In the genomic region with DNA sequence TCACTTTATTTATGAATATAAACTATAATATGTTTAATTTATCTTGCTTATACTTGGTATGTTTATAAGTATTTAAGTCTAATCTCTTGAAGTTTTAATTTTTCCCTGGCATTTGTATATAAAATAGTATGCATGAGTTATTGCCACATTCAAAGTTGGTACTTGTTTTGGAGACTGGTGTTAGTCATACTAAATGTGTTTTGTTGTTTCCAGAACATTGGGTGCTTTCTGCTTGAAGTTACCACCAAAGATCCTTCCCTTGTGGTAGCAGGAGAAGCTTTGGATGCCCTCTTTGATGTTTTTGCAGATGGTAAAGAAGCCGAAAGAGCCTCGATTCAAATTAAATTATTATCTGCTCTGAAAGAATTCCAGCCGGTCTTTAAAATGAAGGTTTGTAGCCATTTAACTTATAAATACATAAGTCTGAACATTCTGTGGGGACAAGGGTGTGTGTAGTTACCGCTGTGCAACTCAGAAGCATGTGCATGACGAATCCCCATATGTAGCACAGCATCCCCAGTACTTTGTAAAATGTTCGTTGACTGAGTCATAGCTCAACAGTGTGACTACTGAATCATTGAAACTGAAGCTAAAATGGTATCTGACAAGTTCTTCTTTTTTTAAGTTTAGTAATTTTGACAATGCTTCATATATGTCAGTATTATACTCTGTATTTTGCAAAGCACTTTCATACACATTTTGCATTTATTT, we compare ENCODE assay signal across 12 cellular contexts. TPM values are rescaled to one million over a fixed set of nuclear protein-coding genes. Genes with fewer than 3 reads are reported as not detected.
DNase-seq lines count a peak whose midpoint lies in the region; ATAC-seq and TF ChIP-seq lines count a peak whose summit lies in the region.
"Had no signal": no experiment of that assay in that cellular context is flagged by ENCODE, and none has a peak within 500 bp of the region (broad histone marks: within the 10 kb centered on the region; RNA-seq: fewer than 3 reads in every experiment).

No MANE protein-coding gene starts in this region.

- H3K36me3 ChIP-seq in A673 (ENCODE audit: insufficient read depth, low read length, poor library complexity, severe bottlenecking) (peaks cover 61% of the 10 kb centered on the region), left ventricle myocardium inferior (peaks cover 83% of the 10 kb centered on the region)

- H3K27me3 ChIP-seq in A673 (replicated peaks; ENCODE audit: insufficient read depth, low read depth, low read length, poor library complexity) (no peaks in the 10 kb centered on the region), left ventricle myocardium inferior (ENCODE audit: low read depth) (no peaks in the 10 kb centered on the region)
- H3K27me3 ChIP-seq: upper lobe of right lung had no signal

- H3K9me3 ChIP-seq in A673 (ENCODE audit: low read depth, low read length, poor library complexity, severe bottlenecking) (no peaks in the 10 kb centered on the region), left ventricle myocardium inferior (replicated peaks) (no peaks in the 10 kb centered on the region)
- H3K9me3 ChIP-seq: HAP-1, upper lobe of right lung had no signal

- no peak overlapping the region for H3K27ac ChIP-seq in A673 (ENCODE audit: low read depth, low read length, poor library complexity, severe bottlenecking)
- H3K27ac ChIP-seq in left ventricle myocardium inferior (replicated peaks): no peak overlapping the region
- H3K27ac ChIP-seq: upper lobe of right lung had no signal

- H3K4me3 ChIP-seq in A673 (ENCODE audit: low read depth, low read length, poor library complexity, severe bottlenecking): no peak overlapping the region
- no peak overlapping the region for H3K4me3 ChIP-seq in left ventricle myocardium inferior
- H3K4me3 ChIP-seq: HAP-1, upper lobe of right lung had no signal

- H3K4me1 ChIP-seq in A673 (ENCODE audit: insufficient read depth, low read length, poor library complexity, severe bottlenecking) (no peaks in the 10 kb centered on the region), left ventricle myocardium inferior (no peaks in the 10 kb centered on the region)
- H3K4me1 ChIP-seq: HAP-1, upper lobe of right lung had no signal

- intact Hi-C loops in A673 (cut with micrococcal nuclease; ENCODE audit: unreplicated experiment) (no loop called here), left ventricle myocardium inferior (cut with micrococcal nuclease) (no loop called here)

- DNase-seq in Ammon's horn (ENCODE audit: low spot score) (peak; percentile 42), LHCN-M2 (ENCODE audit: low read depth) (peak; percentile 69), fibroblast of gingiva (ENCODE audit: low read depth) (peak; percentile 45), NCI-H1436 treated with DMSO at 0.1 percent for 48 hours (lab: John Stamatoyannopoulos, UW) (no peak), NCI-H2227 (lab: John Stamatoyannopoulos, UW; ENCODE audit: unreplicated experiment) (no peak), A673 (ENCODE audit: low spot score) (no peak), left ventricle myocardium inferior (no peak)
- DNase-seq: NCI-H2029 treated with DMSO at 0.1 percent for 48 hours, upper lobe of right lung had no signal

- POLR2A ChIA-PET in A673 (lab: Charles Lee; ENCODE audit: low non-redundant PET): no interaction called here

- CTCF ChIA-PET in A673 (lab: Charles Lee): no interaction called here

- no peak for TF ChIP-seq CTCF in A673 (conservative IDR thresholded peaks at IDR 0.05; ENCODE audit: low read depth, low read length)
- TF ChIP-seq CTCF in left ventricle myocardium inferior (IDR thresholded peaks at IDR 0.05; ENCODE audit: borderline replicate concordance): no peak

- BruUV-seq in A673 (replicated peaks; lab: Mats Ljungman, UMichigan): no TSS peak

- peak; percentile 63 for ATAC-seq in GM18873 (IDR thresholded peaks at IDR 0.05; ENCODE audit: low FRiP score, unreplicated experiment)
- ATAC-seq: upper lobe of right lung, WTC11 had no signal

RNA-seq across cellular contexts. Expression of a gene that starts 36.4 kb away (rescaled TPM):
- total RNA-seq in LHCN-M2 (2014; rRNA removed) (32.3 and 38.6 TPM in 2 replicates), A673 (2021) (29.4 and 41.8 TPM in 2 replicates), left ventricle myocardium inferior (9.0 TPM)
- polyA plus RNA-seq in LHCN-M2 (2012): 11.0 TPM

RNA-seq across cellular contexts. Expression of a gene that starts 50.9 kb away (rescaled TPM):
- total RNA-seq in LHCN-M2 (2014; rRNA removed) (11.6 and 13.5 TPM in 2 replicates), A673 (2021) (16.8 and 18.3 TPM in 2 replicates), left ventricle myocardium inferior (7.5 TPM)
- polyA plus RNA-seq in LHCN-M2 (2012): 3.3 TPM

Comparison
In these comparisons a context has a peak if more than half of its experiments do, and no peak if none do; other contexts are left out.
1. DNase-seq: peak in Ammon's horn (single experiment), LHCN-M2 (single experiment) and fibroblast of gingiva (single experiment); none in NCI-H1436 treated with DMSO at 0.1 percent for 48 hours (single experiment), NCI-H2227 (single experiment), A673 (single experiment) and left ventricle myocardium inferior (single experiment).